Comparison of ENCODE assay signal across 8 cellular contexts in genomic region chr12:56468216-56469006, GRCh38. TPM values are rescaled to one million over a fixed set of nuclear protein-coding genes. Genes with fewer than 3 reads are reported as not detected.
DNase-seq lines count a peak whose midpoint lies in the region; ATAC-seq and TF ChIP-seq lines count a peak whose summit lies in the region.

Gene SPRYD4 (plus strand): TSS chr12:56468578. CDS start chr12:56468592, 14 bp downstream.

- H3K4me3 Mint-ChIP-seq in activated naive CD4-positive, alpha-beta T cell treated with anti-CD3 and anti-CD28 coated beads, Interleukin-2, amount 50 U/mL, for 24 hours = peak within 1 kb of the TSS; percentile 98
- H3K4me3 Mint-ChIP-seq in glutamatergic neuron (ENCODE audit: unreplicated experiment) = peak within 1 kb of the TSS; percentile 99

- 0 to 1% (median 0%) methylated on average over 43 of the region's 43 CpGs for WGBS in ovary, 3 donors
- WGBS in thyroid gland, 2 donors = 0 to 1% methylated on average over 38 to 43 of the region's 43 CpGs

- DNase-seq in GM06990 (ENCODE audit: extremely low read depth, insufficient read length) (peak; percentile 97), NB4 (ENCODE audit: low read depth) (peak; percentile 97), SK-N-DZ (ENCODE audit: low spot score) (peak; percentile 94), glutamatergic neuron (peak; percentile 93), ovary (peak; percentile 90 to 95 (median 93)), thyroid gland (peak; percentile 92 to 93)

- no peaks in the 10 kb centered on the region for H3K27me3 ChIP-seq in GM06990 (replicated peaks; ENCODE audit: control insufficient read depth, insufficient read depth, low read length)
- H3K27me3 ChIP-seq in ovary = no peaks in the 10 kb centered on the region
- H3K27me3 ChIP-seq in thyroid gland = no peaks in the 10 kb centered on the region

- peaks cover 3% of the 10 kb centered on the region for H3K36me3 ChIP-seq in GM06990 (ENCODE audit: control insufficient read depth, insufficient read depth, low read length)
- H3K36me3 ChIP-seq in ovary = no peaks in the 10 kb centered on the region
- no peaks in the 10 kb centered on the region for H3K36me3 ChIP-seq in thyroid gland

- TF ChIP-seq CTCF in GM06990 (IDR thresholded peaks at IDR 0.05; ENCODE audit: insufficient read depth, low read length, poor library complexity, severe bottlenecking) (peak; percentile 45), NB4 (IDR thresholded peaks at IDR 0.05; ENCODE audit: low read depth, low read length) (peak; percentile 29), glutamatergic neuron (IDR thresholded peaks at IDR 0.05; ENCODE audit: partially characterized antibody, unreplicated experiment) (no peak), ovary (IDR thresholded peaks at IDR 0.05) (peak; percentile 8 to 51 (median 30)), thyroid gland (IDR thresholded peaks at IDR 0.05) (peak in 3 of 6 experiments; percentile 12 to 36 (median 23))

- TF ChIP-seq POLR2A in NB4 (IDR thresholded peaks at IDR 0.05; ENCODE audit: extremely low read depth, insufficient read length) (peak; percentile 86), ovary (IDR thresholded peaks at IDR 0.05) (peak; percentile 91), thyroid gland (IDR thresholded peaks at IDR 0.05) (peak; percentile 28 to 90)

- H3K4me3 ChIP-seq in GM06990 (replicated peaks; ENCODE audit: low read depth, low read length) = peak within 1 kb of the TSS; percentile 93
- peak within 1 kb of the TSS; percentile 91 for H3K4me3 ChIP-seq in NB4 (ENCODE audit: low read depth, low read length)
- H3K4me3 ChIP-seq in ovary = peak within 1 kb of the TSS; percentile 80
- peak within 1 kb of the TSS; percentile 67 to 96 (median 76) for H3K4me3 ChIP-seq in thyroid gland (replicated peaks in 1 of 3)

- H3K4me1 ChIP-seq in ovary (ENCODE audit: insufficient read depth) (no peaks in the 10 kb centered on the region), thyroid gland (peaks cover 8 to 19% of the 10 kb centered on the region in 2 donors)

- peak within 1 kb of the TSS; percentile 99 for H3K27ac Mint-ChIP-seq in activated naive CD4-positive, alpha-beta T cell treated with anti-CD3 and anti-CD28 coated beads, Interleukin-2, amount 50 U/mL, for 24 hours
- H3K27ac Mint-ChIP-seq in glutamatergic neuron (ENCODE audit: unreplicated experiment) = peak within 1 kb of the TSS; percentile 99

- intact Hi-C loops in ovary (cut with DNase I) (loop anchor here in 3 of 4 donors (10.0 kb wide), 4 partner anchors 134 to 344 kb away; partner anchors contain the start of genes ESYT1 (in 2 of the 3), IL23A (in 1 of the 3) and PAN2 (in 1 of the 3)), thyroid gland (cut with DNase I) (loop anchor here (10.0 kb wide), 4 partner anchors 134 to 344 kb away; partner anchors contain the start of genes ESYT1, IL23A and PAN2)

- no peaks in the 10 kb centered on the region for H3K9me3 ChIP-seq in ovary
- H3K9me3 ChIP-seq in thyroid gland = no peaks in the 10 kb centered on the region

- H3K36me3 Mint-ChIP-seq in activated naive CD4-positive, alpha-beta T cell treated with anti-CD3 and anti-CD28 coated beads, Interleukin-2, amount 50 U/mL, for 24 hours = peaks cover 8% of the 10 kb centered on the region
- H3K36me3 Mint-ChIP-seq in glutamatergic neuron (ENCODE audit: unreplicated experiment) = no peaks in the 10 kb centered on the region

- peak; percentile 84 for ATAC-seq in HG02571 (IDR thresholded peaks at IDR 0.05; ENCODE audit: unreplicated experiment)

- H3K9me3 Mint-ChIP-seq in activated naive CD4-positive, alpha-beta T cell treated with anti-CD3 and anti-CD28 coated beads, Interleukin-2, amount 50 U/mL, for 24 hours = no peaks in the 10 kb centered on the region
- peaks cover 6% of the 10 kb centered on the region for H3K9me3 Mint-ChIP-seq in glutamatergic neuron (ENCODE audit: unreplicated experiment)

- peaks cover 30% of the 10 kb centered on the region for H3K4me1 Mint-ChIP-seq in activated naive CD4-positive, alpha-beta T cell treated with anti-CD3 and anti-CD28 coated beads, Interleukin-2, amount 50 U/mL, for 24 hours
- peaks cover 2% of the 10 kb centered on the region for H3K4me1 Mint-ChIP-seq in glutamatergic neuron (ENCODE audit: low read depth, unreplicated experiment)

- TF ChIP-seq EP300 in ovary (IDR thresholded peaks at IDR 0.05) = no peak

- H3K27me3 Mint-ChIP-seq in activated naive CD4-positive, alpha-beta T cell treated with anti-CD3 and anti-CD28 coated beads, Interleukin-2, amount 50 U/mL, for 24 hours = no peaks in the 10 kb centered on the region
- peaks cover 9% of the 10 kb centered on the region for H3K27me3 Mint-ChIP-seq in glutamatergic neuron (ENCODE audit: unreplicated experiment)

- H3K27ac ChIP-seq in ovary (peak within 1 kb of the TSS; percentile 60 to 78), thyroid gland (peak within 1 kb of the TSS; percentile 82 to 96 (median 90))

RNA-seq across cellular contexts. Expression of gene SPRYD4, which starts in this region (rescaled TPM):
- polyA plus RNA-seq in SK-N-DZ (2014; cell fraction: cytosol; rRNA removed) = 3.0 and 4.1 TPM in 2 replicates
- polyA plus RNA-seq in SK-N-DZ (2014; cell fraction: nucleus; rRNA removed) = 2.7 and 3.8 TPM in 2 replicates
- total RNA-seq in glutamatergic neuron (ENCODE audit: unreplicated experiment) (3.6 TPM), ovary (1 to 10 TPM; 1.4 to 4.1 (median 3.2) TPM), thyroid gland (1 to 10 TPM; 2.8 to 4.6 (median 4.3) TPM)
- polyA plus RNA-seq in ovary = 1 to 10 TPM; 2.0 to 2.7 TPM

Comparison
In these comparisons a context has a peak if more than half of its experiments do, and no peak if none do; other contexts are left out.
1. Peak in every context shown above with its lines: DNase-seq, ATAC-seq, H3K4me3 ChIP-seq and H3K27ac ChIP-seq.